ENCODE assay signal across 16 cellular contexts in the genomic region with DNA sequence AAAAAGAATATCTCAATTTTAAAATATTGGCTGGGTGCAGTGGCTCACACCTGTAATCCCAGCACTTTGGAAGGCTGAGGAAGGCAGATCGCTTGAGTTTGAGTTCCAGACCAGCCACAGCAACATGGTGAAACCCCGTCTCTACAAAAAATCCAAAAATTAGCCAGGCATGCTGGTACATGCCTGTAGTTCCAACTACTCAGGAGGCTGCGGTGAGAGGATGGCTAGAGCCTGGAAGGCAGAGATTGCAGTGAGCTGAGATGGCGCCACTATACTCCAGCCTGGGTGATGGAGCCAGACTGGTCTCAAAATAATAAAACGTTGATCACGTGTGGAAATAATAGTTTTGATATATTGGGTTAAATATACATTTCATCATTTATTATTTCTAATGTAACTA. TPM values are rescaled to one million over a fixed set of nuclear protein-coding genes. Genes with fewer than 3 reads are reported as not detected.
A peak's percentile ranks its signal among the peaks of the same experiment; 100 is the strongest.
DNase-seq lines count a peak whose midpoint lies in the region; ATAC-seq and TF ChIP-seq lines count a peak whose summit lies in the region.
"Had no signal": no experiment of that assay in that cellular context is flagged by ENCODE, and none has a peak within 500 bp of the region (broad histone marks: within the 10 kb centered on the region; RNA-seq: fewer than 3 reads in every experiment).

No MANE protein-coding gene starts in this region.

- peaks cover 63% of the 10 kb centered on the region for H3K4me1 Mint-ChIP-seq in activated T-cell treated with anti-CD3 and anti-CD28 coated beads, Interleukin-2, amount 50 U/mL, for 24 hours (ENCODE audit: low read depth)
- peaks cover 54% of the 10 kb centered on the region for H3K4me1 Mint-ChIP-seq in activated T-cell treated with anti-CD3 and anti-CD28 coated beads, Interleukin-2, amount 50 U/mL, for 4 hours (ENCODE audit: low read depth)

- peaks cover 73 to 87% (median 76%) of the 10 kb centered on the region in 10 experiments for H3K4me1 ChIP-seq in BLaER1 treated with 17β-estradiol and CSF1 and Interleukin-3, amounts not matched to agents 10 nM and 100 nM
- H3K4me1 ChIP-seq in foreskin keratinocyte (peaks cover 20% of the 10 kb centered on the region), colonic mucosa (no peaks in the 10 kb centered on the region)

- DNase-seq in activated T-cell treated with anti-CD3 and anti-CD28 coated beads, Interleukin-2, amount 50 U/mL, for 24 hours, result no peak
- no peak for DNase-seq in activated T-cell treated with anti-CD3 and anti-CD28 coated beads, Interleukin-2, amount 50 U/mL, for 4 hours
- DNase-seq in RWPE1 (ENCODE audit: low spot score) (no peak), foreskin keratinocyte (peak in 1 of 2 donors; percentile 66), DMS114 treated with DMSO at 0.1 percent for 48 hours (lab: John Stamatoyannopoulos, UW; ENCODE audit: unreplicated experiment) (no peak), GM10266 (ENCODE audit: extremely low spot score) (no peak), colonic mucosa (no peak)
- DNase-seq: CD8-positive, alpha-beta T cell; DMS79; NCI-H1417; NCI-H187 treated with DMSO at 0.1 percent for 48 hours; NCI-H2171; NCI-H446; NK-92 treated with Interleukin-12 subunit alpha and Interleukin-12 subunit beta, amount 100 ng/mL, for 24 hours had no signal

- H3K27me3 ChIP-seq in BLaER1 treated with 17β-estradiol and CSF1 and Interleukin-3, amounts not matched to agents 10 nM and 100 nM, result no peaks in the 10 kb centered on the region
- H3K27me3 ChIP-seq in foreskin keratinocyte (no peaks in the 10 kb centered on the region), colonic mucosa (no peaks in the 10 kb centered on the region)

- peak overlapping the region in 5 of 11 experiments; percentile 2 to 71 (median 43); a peak in 6 of 22 replicates for H3K9ac ChIP-seq in BLaER1 treated with 17β-estradiol and CSF1 and Interleukin-3, amounts not matched to agents 10 nM and 100 nM
- H3K9ac ChIP-seq in colonic mucosa (ENCODE audit: low read depth in 2 of 2, low read length in 2 of 2), result no peak overlapping the region

- no peak overlapping the region for H3K4me3 ChIP-seq in BLaER1 treated with 17β-estradiol and CSF1 and Interleukin-3, amounts not matched to agents 10 nM and 100 nM
- H3K4me3 ChIP-seq in colonic mucosa, result no peak overlapping the region
- H3K4me3 ChIP-seq: HAP-1 had no signal

- ATAC-seq in activated T-cell treated with anti-CD3 and anti-CD28 coated beads, Interleukin-2, amount 50 U/mL, for 4 hours, result no peak
- peak; percentile 55 for ATAC-seq in foreskin keratinocyte
- ATAC-seq: CD8-positive, alpha-beta T cell had no signal

- no peak overlapping the region for H3K4me3 Mint-ChIP-seq in activated T-cell treated with anti-CD3 and anti-CD28 coated beads, Interleukin-2, amount 50 U/mL, for 24 hours
- no peak overlapping the region for H3K4me3 Mint-ChIP-seq in activated T-cell treated with anti-CD3 and anti-CD28 coated beads, Interleukin-2, amount 50 U/mL, for 4 hours
- H3K4me3 Mint-ChIP-seq: CD8-positive, alpha-beta T cell had no signal

- H3K36me3 ChIP-seq in BLaER1 treated with 17β-estradiol and CSF1 and Interleukin-3, amounts not matched to agents 10 nM and 100 nM, result peaks cover 12 to 46% (median 25%) of the 10 kb centered on the region in 11 experiments; a peak in 18 of 22 replicates
- no peaks in the 10 kb centered on the region for H3K36me3 ChIP-seq in colonic mucosa

- H3K9me3 ChIP-seq in BLaER1 treated with 17β-estradiol and CSF1 and Interleukin-3, amounts not matched to agents 10 nM and 100 nM (replicated peaks in 1 of 11), result no peaks in the 10 kb centered on the region
- no peaks in the 10 kb centered on the region for H3K9me3 ChIP-seq in colonic mucosa

- peaks cover 17 to 68% (median 45%) of the 10 kb centered on the region in 11 experiments; a peak in 18 of 22 replicates for H4K20me1 ChIP-seq in BLaER1 treated with 17β-estradiol and CSF1 and Interleukin-3, amounts not matched to agents 10 nM and 100 nM

- TF ChIP-seq CTCF in RWPE1 (conservative IDR thresholded peaks at IDR 0.05; ENCODE audit: low read depth) (no peak), foreskin keratinocyte (conservative IDR thresholded peaks at IDR 0.05) (peak; percentile 15), GM10266 (IDR thresholded peaks at IDR 0.05; ENCODE audit: control insufficient read depth, insufficient read depth, low read depth, missing control alignments) (no peak), colonic mucosa (IDR thresholded peaks at IDR 0.05) (no peak)

- H3K4me2 ChIP-seq in BLaER1 treated with 17β-estradiol and CSF1 and Interleukin-3, amounts not matched to agents 10 nM and 100 nM, result peak overlapping the region in 8 of 11 experiments; percentile 16 to 97 (median 94); a peak in 7 of 22 replicates

- POLR2A ChIA-PET in RWPE1 (lab: Yijun Ruan, JAX; ENCODE audit: low non-redundant PET), result no interaction called here

- no peaks in the 10 kb centered on the region for H3K9me3 Mint-ChIP-seq in activated T-cell treated with anti-CD3 and anti-CD28 coated beads, Interleukin-2, amount 50 U/mL, for 24 hours
- no peaks in the 10 kb centered on the region for H3K9me3 Mint-ChIP-seq in activated T-cell treated with anti-CD3 and anti-CD28 coated beads, Interleukin-2, amount 50 U/mL, for 4 hours
- H3K9me3 Mint-ChIP-seq: CD8-positive, alpha-beta T cell had no signal

- CTCF ChIA-PET in RWPE1 (lab: Yijun Ruan, JAX), result interaction anchor here (0.6 to 1.5 kb wide), 3 partner anchors 30 to 196 kb away, joined by 3 to 7 read pairs (median 4); no protein-coding TSS in a partner anchor

- H3K27ac ChIP-seq in BLaER1 treated with 17β-estradiol and CSF1 and Interleukin-3, amounts not matched to agents 10 nM and 100 nM, result peak overlapping the region in 2 of 11 experiments; percentile 14 to 34; a peak in 2 of 22 replicates
- H3K27ac ChIP-seq in RWPE1, result peak overlapping the region; percentile 65
- H3K27ac ChIP-seq in foreskin keratinocyte, result no peak overlapping the region
- no peak overlapping the region for H3K27ac ChIP-seq in colonic mucosa

- H3K36me3 Mint-ChIP-seq in activated T-cell treated with anti-CD3 and anti-CD28 coated beads, Interleukin-2, amount 50 U/mL, for 24 hours (ENCODE audit: low read depth), result peaks cover 74% of the 10 kb centered on the region
- H3K36me3 Mint-ChIP-seq in activated T-cell treated with anti-CD3 and anti-CD28 coated beads, Interleukin-2, amount 50 U/mL, for 4 hours (ENCODE audit: insufficient read depth), result peaks cover 10% of the 10 kb centered on the region

- peak overlapping the region; percentile 88 for H3K27ac Mint-ChIP-seq in activated T-cell treated with anti-CD3 and anti-CD28 coated beads, Interleukin-2, amount 50 U/mL, for 24 hours

- intact Hi-C loops in colonic mucosa (cut with DNase I), result loop anchor here (5.0 to 10.0 kb wide), 4 partner anchors 84 to 374 kb away; a partner anchor contains a TSS

- H3K27me3 Mint-ChIP-seq in activated T-cell treated with anti-CD3 and anti-CD28 coated beads, Interleukin-2, amount 50 U/mL, for 24 hours, result no peaks in the 10 kb centered on the region
- no peaks in the 10 kb centered on the region for H3K27me3 Mint-ChIP-seq in activated T-cell treated with anti-CD3 and anti-CD28 coated beads, Interleukin-2, amount 50 U/mL, for 4 hours (ENCODE audit: low read depth)

RNA-seq across cellular contexts. Expression of a gene that starts 5.7 kb away (rescaled TPM):
- total RNA-seq in activated T-cell treated with anti-CD3 and anti-CD28 coated beads, Interleukin-2, amount 50 U/mL, for 4 hours, result 10 to 100 TPM; 16.7 to 17.7 (median 17.4) TPM
- total RNA-seq in foreskin keratinocyte (15.8 and 17.4 TPM in 2 replicates), colonic mucosa (10 to 100 TPM; 10.6 to 17.4 TPM)
- polyA plus RNA-seq in foreskin keratinocyte, result 14.3 and 15.8 TPM in 2 replicates

RNA-seq across cellular contexts. Expression of a gene that starts 6.0 kb away (rescaled TPM):
- total RNA-seq in activated T-cell treated with anti-CD3 and anti-CD28 coated beads, Interleukin-2, amount 50 U/mL, for 4 hours, result 10 to 100 TPM; 35.9 to 42.3 (median 37.5) TPM
- 19.8 and 25.7 TPM in 2 replicates for total RNA-seq in foreskin keratinocyte
- 4.4 and 8.7 TPM in 2 replicates for polyA plus RNA-seq in foreskin keratinocyte
- total RNA-seq in colonic mucosa, result 10 to 100 TPM; 15.5 to 35.7 TPM

RNA-seq across cellular contexts. Expression of a gene that starts 32.7 kb away (rescaled TPM):
- total RNA-seq in activated T-cell treated with anti-CD3 and anti-CD28 coated beads, Interleukin-2, amount 50 U/mL, for 4 hours, result 10 to 100 TPM; 44.7 to 67.9 (median 53.4) TPM
- total RNA-seq in foreskin keratinocyte (210 and 224 TPM in 2 replicates), colonic mucosa (100 to 1,000 TPM in 1 of 2 donors, 10 to 100 TPM in 1; 65.6 to 101 TPM)
- polyA plus RNA-seq in foreskin keratinocyte, result 226 and 229 TPM in 2 replicates
